33 cellular contexts compared by ENCODE assay signal in the genomic region with DNA sequence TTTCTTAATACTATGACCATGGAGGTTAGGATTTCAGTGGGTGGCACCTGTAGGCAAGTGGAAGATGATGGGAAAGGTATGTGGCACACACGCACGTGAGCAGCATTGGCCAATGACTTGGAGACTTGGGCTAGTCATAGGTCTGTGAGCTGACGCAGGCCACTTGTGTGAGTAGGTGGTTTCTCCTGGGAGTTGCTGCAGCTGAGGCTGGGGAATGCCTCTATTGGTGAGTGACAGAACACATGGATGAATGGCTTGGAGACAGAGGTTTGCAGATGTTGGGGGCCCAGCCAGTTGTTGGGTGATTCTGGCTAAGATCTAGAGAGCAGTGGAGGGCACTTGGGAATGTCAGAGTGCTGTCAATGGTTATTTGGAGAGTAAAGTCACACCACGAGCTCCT.
"Had no signal": no experiment of that assay in that cellular context is flagged by ENCODE, and none has a peak within 500 bp of the region (broad histone marks: within the 10 kb centered on the region; RNA-seq: fewer than 3 reads in every experiment).

No MANE protein-coding gene starts in this region.

- H3K4me3 Mint-ChIP-seq: activated B cell treated with CpG ODN at 0.5 μM for 24 hours; activated CD8-positive, alpha-beta T cell treated with anti-CD3 and anti-CD28 coated beads for 36 hours; activated naive CD4-positive, alpha-beta T cell treated with anti-CD3 and anti-CD28 coated beads for 36 hours; activated naive CD4-positive, alpha-beta T cell treated with anti-CD3 and anti-CD28 coated beads, Interleukin-2, amount 50 U/mL, for 24 hours; activated naive CD8-positive, alpha-beta T cell treated with anti-CD3 and anti-CD28 coated beads, Interleukin-2, amount 10 ng/mL, durations not matched to agents 7 days and 5 days; activated T-helper 1 cell treated with anti-CD3 and anti-CD28 coated beads, Interleukin-12 subunit alpha, Interleukin-12 subunit beta, Interleukin-2, Interleukin-4 antibody, amounts not matched to agents 30 ng/mL and 10 ng/mL and 1 ng/mL, durations not matched to agents 14 hours and 24 hours and 36 hours; central memory CD8-positive, alpha-beta T cell; effector memory CD8-positive, alpha-beta T cell; T-helper 17 cell; T-helper 2 cell treated with Interferon-gamma antibody and Interleukin-4, amounts not matched to agents 5 μg/mL and 100 μg/mL, for 36 hours had no signal

- H3K4me3 ChIP-seq: coronary artery, esophagus muscularis mucosa, gastroesophageal sphincter had no signal

- ATAC-seq: activated CD4-positive, CD25-positive, alpha-beta regulatory T cell treated with anti-CD3 and anti-CD28 coated beads, Interleukin-2, amount 50 U/mL, for 24 hours; activated CD8-positive, alpha-beta T cell treated with anti-CD3 and anti-CD28 coated beads for 36 hours; effector memory CD8-positive, alpha-beta T cell; gastroesophageal sphincter; T-helper 17 cell had no signal

- H3K9me3 Mint-ChIP-seq: activated naive CD4-positive, alpha-beta T cell treated with anti-CD3 and anti-CD28 coated beads, Interleukin-2, amount 50 U/mL, for 24 hours; central memory CD8-positive, alpha-beta T cell; effector memory CD8-positive, alpha-beta T cell had no signal

- DNase-seq: activated B cell treated with CpG ODN at 0.5 μM for 24 hours; activated CD4-positive, alpha-beta T cell treated with anti-CD3 and anti-CD28 coated beads for 48 hours; activated CD4-positive, alpha-beta T cell treated with anti-CD3 and anti-CD28 coated beads, Interleukin-2, amount 50 U/mL, for 1 hour; activated CD4-positive, alpha-beta T cell treated with anti-CD3 and anti-CD28 coated beads, Interleukin-2, amount 50 U/mL, for 48 hours; activated CD8-positive, alpha-beta memory T cell treated with anti-CD3 and anti-CD28 coated beads for 24 hours; activated CD8-positive, alpha-beta T cell treated with anti-CD3 and anti-CD28 coated beads for 36 hours; activated effector memory CD4-positive, alpha-beta T cell treated with anti-CD3 and anti-CD28 coated beads, Interleukin-2, amount 50 U/mL, for 16 hours; activated naive CD4-positive, alpha-beta T cell treated with anti-CD3 and anti-CD28 coated beads for 36 hours; activated naive CD8-positive, alpha-beta T cell treated with anti-CD3 and anti-CD28 coated beads, Interleukin-2, amount 10 ng/mL, durations not matched to agents 7 days and 5 days; activated T-cell treated with anti-CD3 and anti-CD28 coated beads, Interleukin-2, amount 50 U/mL, for 1 hour; activated T-cell treated with anti-CD3 and anti-CD28 coated beads, Interleukin-2, amount 50 U/mL, for 48 hours; amniotic stem cell; anterior cingulate cortex; brain microvascular endothelial cell; dermis blood vessel endothelial cell; effector CD4-positive, alpha-beta T cell; effector memory CD8-positive, alpha-beta T cell; erythroblast; foreskin melanocyte; SW 1271; T-helper 1 cell; T-helper 17 cell; T1000; WERI-Rb-1 had no signal

- H3K27me3 ChIP-seq: brain microvascular endothelial cell, esophagus muscularis mucosa, gastroesophageal sphincter had no signal

- H3K27ac ChIP-seq: brain microvascular endothelial cell, coronary artery, esophagus muscularis mucosa, gastroesophageal sphincter, WERI-Rb-1 had no signal

- H3K27ac Mint-ChIP-seq: activated B cell treated with CpG ODN at 0.5 μM for 24 hours; activated CD8-positive, alpha-beta T cell treated with anti-CD3 and anti-CD28 coated beads for 36 hours; activated naive CD4-positive, alpha-beta T cell treated with anti-CD3 and anti-CD28 coated beads for 36 hours; activated naive CD4-positive, alpha-beta T cell treated with anti-CD3 and anti-CD28 coated beads, Interleukin-2, amount 50 U/mL, for 24 hours; activated naive CD8-positive, alpha-beta T cell treated with anti-CD3 and anti-CD28 coated beads, Interleukin-2, amount 10 ng/mL, durations not matched to agents 7 days and 5 days; activated T-helper 1 cell treated with anti-CD3 and anti-CD28 coated beads, Interleukin-12 subunit alpha, Interleukin-12 subunit beta, Interleukin-2, Interleukin-4 antibody, amounts not matched to agents 30 ng/mL and 10 ng/mL and 1 ng/mL, durations not matched to agents 14 hours and 24 hours and 36 hours; activated T-helper 2 cell treated with anti-CD3 and anti-CD28 coated beads, Interferon-gamma antibody, Interleukin-2, Interleukin-4, amounts not matched to agents 10 μg/mL and 5 μg/mL and 100 μg/mL, durations not matched to agents 14 hours and 24 hours and 36 hours; T-helper 17 cell; T-helper 2 cell treated with Interferon-gamma antibody and Interleukin-4, amounts not matched to agents 5 μg/mL and 100 μg/mL, for 36 hours had no signal

- H3K27me3 Mint-ChIP-seq: activated B cell treated with CpG ODN at 0.5 μM for 24 hours; activated CD8-positive, alpha-beta T cell treated with anti-CD3 and anti-CD28 coated beads for 36 hours; activated naive CD4-positive, alpha-beta T cell treated with anti-CD3 and anti-CD28 coated beads, Interleukin-2, amount 50 U/mL, for 24 hours; activated naive CD8-positive, alpha-beta T cell treated with anti-CD3 and anti-CD28 coated beads, Interleukin-2, amount 10 ng/mL, durations not matched to agents 7 days and 5 days; central memory CD8-positive, alpha-beta T cell; effector memory CD8-positive, alpha-beta T cell; T-helper 17 cell had no signal

- H3K9me3 ChIP-seq: esophagus muscularis mucosa, gastroesophageal sphincter had no signal
